ENCODE assay signal across 27 cellular contexts in genomic region chr1:198865288-198865687, GRCh38.
"Had no signal": no experiment of that assay in that cellular context is flagged by ENCODE, and none has a peak within 500 bp of the region (broad histone marks: within the 10 kb centered on the region; RNA-seq: fewer than 3 reads in every experiment).

No MANE protein-coding gene starts in this region.

- ATAC-seq: left colon; left ventricle myocardium superior; lower lobe of right lung; natural killer cell treated with Interleukin-12 subunit alpha and Interleukin-12 subunit beta and Interleukin-15 and Interleukin-18, amount 100 ng/mL, for 72 hours; stimulated activated memory B cell treated with anti-CD40 and anti-IgM and Interleukin-4, amounts not matched to agents 10 μg/mL and 1 μg/mL and 100 μg/mL, for 72 hours; upper lobe of right lung had no signal

- H3K9ac ChIP-seq: neural progenitor cell, parathyroid adenoma had no signal

- H3K36me3 Mint-ChIP-seq: naive B cell; natural killer cell treated with Interleukin-12 subunit alpha and Interleukin-12 subunit beta and Interleukin-15 and Interleukin-18, amount 100 ng/mL, for 72 hours; stimulated activated memory B cell treated with anti-CD40 and anti-IgM and Interleukin-4, amounts not matched to agents 10 μg/mL and 1 μg/mL and 100 μg/mL, for 72 hours had no signal

- H3K4me1 Mint-ChIP-seq: neural progenitor cell; stimulated activated memory B cell treated with anti-CD40 and anti-IgM and Interleukin-4, amounts not matched to agents 10 μg/mL and 1 μg/mL and 100 μg/mL, for 72 hours had no signal

- H3K27ac Mint-ChIP-seq: immature natural killer cell; naive B cell; natural killer cell treated with Interleukin-12 subunit alpha and Interleukin-12 subunit beta and Interleukin-15 and Interleukin-18, amount 100 ng/mL, for 72 hours; neural progenitor cell; progenitor cell of endocrine pancreas; stimulated activated memory B cell treated with anti-CD40 and anti-IgM and Interleukin-4, amounts not matched to agents 10 μg/mL and 1 μg/mL and 100 μg/mL, for 72 hours; stimulated activated naive CD8-positive, alpha-beta T cell treated with anti-CD3 and anti-CD28 coated beads, Interleukin-15, Interleukin-2, amounts not matched to agents 100 ng/mL and 50 ng/mL, for 24 hours had no signal

- H3K4me1 ChIP-seq: lower lobe of right lung, neural progenitor cell, parathyroid adenoma, right atrium auricular region, sigmoid colon, suprapubic skin, transverse colon, upper lobe of right lung, uterus had no signal

- DNase-seq: cerebellar nuclear complex; dorsolateral prefrontal cortex; effector CD4-positive, alpha-beta T cell; hypothalamus; immature natural killer cell; islet precursor cell; kidney glomerular epithelial cell; left colon; left ventricle myocardium superior; lower lobe of right lung; naive B cell; sigmoid colon; small intestine; stimulated activated CD4-positive, alpha-beta T cell treated with anti-CD3 and anti-CD28 coated beads, Interleukin-12 subunit alpha, Interleukin-12 subunit beta, amount 100 ng/mL, for 4 hours; stimulated activated CD4-positive, alpha-beta T cell treated with anti-CD3 and anti-CD28 coated beads, Interleukin-1b, Interleukin-23, amount 100 ng/mL, for 48 hours; stimulated activated CD4-positive, alpha-beta T cell treated with anti-CD3 and anti-CD28 coated beads, Interleukin-4, amount 100 ng/mL, for 24 hours; transverse colon; upper lobe of right lung; uterus had no signal

- H2AFZ ChIP-seq: neural progenitor cell, parathyroid adenoma had no signal

- H3K9me3 ChIP-seq: lower lobe of right lung, right atrium auricular region, sigmoid colon, suprapubic skin, transverse colon, upper lobe of right lung, uterus had no signal

- H3K27me3 ChIP-seq: dorsolateral prefrontal cortex, neural progenitor cell, right atrium auricular region, sigmoid colon, suprapubic skin, transverse colon, upper lobe of right lung, uterus had no signal

- H3K79me2 ChIP-seq: parathyroid adenoma had no signal

- H3K27ac ChIP-seq: lower lobe of right lung, neural progenitor cell, parathyroid adenoma, right atrium auricular region, sigmoid colon, suprapubic skin, transverse colon, upper lobe of right lung, uterus had no signal

- H3K4me3 Mint-ChIP-seq: immature natural killer cell; naive B cell; natural killer cell treated with Interleukin-12 subunit alpha and Interleukin-12 subunit beta and Interleukin-15 and Interleukin-18, amount 100 ng/mL, for 72 hours; neural progenitor cell; stimulated activated memory B cell treated with anti-CD40 and anti-IgM and Interleukin-4, amounts not matched to agents 10 μg/mL and 1 μg/mL and 100 μg/mL, for 72 hours; stimulated activated naive CD8-positive, alpha-beta T cell treated with anti-CD3 and anti-CD28 coated beads, Interleukin-15, Interleukin-2, amounts not matched to agents 100 ng/mL and 50 ng/mL, for 24 hours had no signal

- H3K4me3 ChIP-seq: dorsolateral prefrontal cortex, lower lobe of right lung, neural progenitor cell, right atrium auricular region, sigmoid colon, suprapubic skin, transverse colon, upper lobe of right lung, uterus had no signal

- H3K9me3 Mint-ChIP-seq: immature natural killer cell; naive B cell; natural killer cell treated with Interleukin-12 subunit alpha and Interleukin-12 subunit beta and Interleukin-15 and Interleukin-18, amount 100 ng/mL, for 72 hours; neural progenitor cell; stimulated activated memory B cell treated with anti-CD40 and anti-IgM and Interleukin-4, amounts not matched to agents 10 μg/mL and 1 μg/mL and 100 μg/mL, for 72 hours; stimulated activated naive CD8-positive, alpha-beta T cell treated with anti-CD3 and anti-CD28 coated beads, Interleukin-15, Interleukin-2, amounts not matched to agents 100 ng/mL and 50 ng/mL, for 24 hours had no signal

- H3K4me2 ChIP-seq: neural progenitor cell had no signal

- H3K36me3 ChIP-seq: lower lobe of right lung, neural progenitor cell, right atrium auricular region, sigmoid colon, suprapubic skin, transverse colon, upper lobe of right lung, uterus had no signal
